8 cellular contexts compared by ENCODE assay signal in genomic region chr18:38768504-38768903, GRCh38.
"Had no signal": no experiment of that assay in that cellular context is flagged by ENCODE, and none has a peak within 500 bp of the region (broad histone marks: within the 10 kb centered on the region; RNA-seq: fewer than 3 reads in every experiment).

No MANE protein-coding gene starts in this region.

- FAIRE-seq: G401.6, GM12878, GM12891, GM12892, GM18507, GM19239 had no signal

- H3K4me3 ChIP-seq: GM12878 had no signal

- ATAC-seq: GM12878 had no signal

- DNase-seq: GDM1, GF-D8 had no signal
